Comparison of ENCODE assay signal across 1 cellular context in genomic region chr2:112692914-112693313, GRCh38.
TF ChIP-seq lines count a peak whose summit lies in the region.

No MANE protein-coding gene starts in this region.

TF ChIP-seq in HEK293, 187 proteins besides CTCF, POLR2A, EP300 and RAD21 (continued from another document):
- TF ChIP-seq ZNF394 (tag by site-specific recombination; IDR thresholded peaks at IDR 0.05; ENCODE audit: borderline replicate concordance) (peak; percentile 55; the same call in 1 of the 2 replicates), ZNF366 (tag by site-specific recombination; conservative IDR thresholded peaks at IDR 0.05) (no peak), ZNF37A (tag by site-specific recombination; IDR thresholded peaks at IDR 0.05) (no peak), WT1 (tag by site-specific recombination; IDR thresholded peaks at IDR 0.05) (no peak), ZNF473 (tag by site-specific recombination; IDR thresholded peaks at IDR 0.05) (no peak), ZNF202 (tag by site-specific recombination; IDR thresholded peaks at IDR 0.05; ENCODE audit: borderline replicate concordance) (no peak), BCL11B (tag by site-specific recombination; IDR thresholded peaks at IDR 0.05; ENCODE audit: low read depth) (no peak), MYNN (tag by site-specific recombination; IDR thresholded peaks at IDR 0.05; ENCODE audit: borderline replicate concordance) (no peak), ZNF600 (tag by site-specific recombination; IDR thresholded peaks at IDR 0.05) (0 out of 2 replicates have a peak, but pooled peaks have one; percentile 3), ZNF529 (tag by site-specific recombination; IDR thresholded peaks at IDR 0.05; ENCODE audit: insufficient replicate concordance) (no peak), ZFP37 (tag by site-specific recombination; IDR thresholded peaks at IDR 0.05) (no peak), ZNF132 (tag by site-specific recombination; IDR thresholded peaks at IDR 0.05; ENCODE audit: borderline replicate concordance) (no peak), REST (tag by site-specific recombination; IDR thresholded peaks at IDR 0.05) (no peak), EGR2 (tag by site-specific recombination; IDR thresholded peaks at IDR 0.05; ENCODE audit: low read depth) (peak; percentile 42; the same call in 1 of the 2 replicates), ZFHX2 (tag by site-specific recombination; conservative IDR thresholded peaks at IDR 0.05) (peak; percentile 82), ATF2 (tag by site-specific recombination; IDR thresholded peaks at IDR 0.05; ENCODE audit: low read depth) (no peak), ZNF660 (tag by site-specific recombination; IDR thresholded peaks at IDR 0.05) (no peak), IKZF3 (tag by site-specific recombination; IDR thresholded peaks at IDR 0.05) (no peak), KLF8 (tag by site-specific recombination; IDR thresholded peaks at IDR 0.05) (no peak), ZNF398 (tag by site-specific recombination; IDR thresholded peaks at IDR 0.05) (0 out of 2 replicates have a peak, but pooled peaks have one; percentile 6), ZNF10 (tag by site-specific recombination; IDR thresholded peaks at IDR 0.05) (no peak), ZNF239 (tag by site-specific recombination; IDR thresholded peaks at IDR 0.05) (no peak), ZNF148 (tag by site-specific recombination; IDR thresholded peaks at IDR 0.05; ENCODE audit: borderline replicate concordance) (no peak), ZNF777 (tag by site-specific recombination; IDR thresholded peaks at IDR 0.05; ENCODE audit: borderline replicate concordance) (no peak), ZNF280C (tag by site-specific recombination; IDR thresholded peaks at IDR 0.05) (no peak), ZNF157 (tag by site-specific recombination; IDR thresholded peaks at IDR 0.05) (no peak), FEZF1 (tag by site-specific recombination; IDR thresholded peaks at IDR 0.05) (no peak)
- TF ChIP-seq, protein P1, sequence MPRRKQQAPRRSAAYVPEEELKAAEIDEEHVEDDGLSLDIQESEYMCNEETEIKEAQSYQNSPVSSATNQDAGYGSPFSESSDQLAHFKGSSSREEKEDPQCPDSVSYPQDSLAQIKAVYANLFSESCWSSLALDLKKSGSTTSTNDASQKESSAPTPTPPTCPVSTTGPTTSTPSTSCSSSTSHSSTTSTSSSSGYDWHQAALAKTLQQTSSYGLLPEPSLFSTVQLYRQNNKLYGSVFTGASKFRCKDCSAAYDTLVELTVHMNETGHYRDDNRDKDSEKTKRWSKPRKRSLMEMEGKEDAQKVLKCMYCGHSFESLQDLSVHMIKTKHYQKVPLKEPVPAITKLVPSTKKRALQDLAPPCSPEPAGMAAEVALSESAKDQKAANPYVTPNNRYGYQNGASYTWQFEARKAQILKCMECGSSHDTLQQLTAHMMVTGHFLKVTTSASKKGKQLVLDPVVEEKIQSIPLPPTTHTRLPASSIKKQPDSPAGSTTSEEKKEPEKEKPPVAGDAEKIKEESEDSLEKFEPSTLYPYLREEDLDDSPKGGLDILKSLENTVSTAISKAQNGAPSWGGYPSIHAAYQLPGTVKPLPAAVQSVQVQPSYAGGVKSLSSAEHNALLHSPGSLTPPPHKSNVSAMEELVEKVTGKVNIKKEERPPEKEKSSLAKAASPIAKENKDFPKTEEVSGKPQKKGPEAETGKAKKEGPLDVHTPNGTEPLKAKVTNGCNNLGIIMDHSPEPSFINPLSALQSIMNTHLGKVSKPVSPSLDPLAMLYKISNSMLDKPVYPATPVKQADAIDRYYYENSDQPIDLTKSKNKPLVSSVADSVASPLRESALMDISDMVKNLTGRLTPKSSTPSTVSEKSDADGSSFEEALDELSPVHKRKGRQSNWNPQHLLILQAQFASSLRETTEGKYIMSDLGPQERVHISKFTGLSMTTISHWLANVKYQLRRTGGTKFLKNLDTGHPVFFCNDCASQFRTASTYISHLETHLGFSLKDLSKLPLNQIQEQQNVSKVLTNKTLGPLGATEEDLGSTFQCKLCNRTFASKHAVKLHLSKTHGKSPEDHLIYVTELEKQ (tag by site-specific recombination; IDR thresholded peaks at IDR 0.05; ENCODE audit: borderline replicate concordance) = no peak
